8 cellular contexts compared by ENCODE assay signal in genomic region chr5:160008877-160009590, GRCh38. TPM values are rescaled to one million over a fixed set of nuclear protein-coding genes. Genes with fewer than 3 reads are reported as not detected.
A peak's percentile ranks its signal among the peaks of the same experiment; 100 is the strongest.
DNase-seq lines count a peak whose midpoint lies in the region; ATAC-seq and TF ChIP-seq lines count a peak whose summit lies in the region.

TSS of gene TTC1 (plus strand) at chr5:160009139. CDS start at chr5:160010529, 1,390 bp downstream.

- TF ChIP-seq CTCF in mucosa of descending colon (IDR thresholded peaks at IDR 0.05), result no peak

- H3K27ac Mint-ChIP-seq in IgD-negative memory B cell, result peak within 1 kb of the TSS; percentile 64 to 98 (median 96)

- peak within 1 kb of the TSS; percentile 52 for H3K4me3 ChIP-seq in mucosa of descending colon

- ATAC-seq in GM21529 (IDR thresholded peaks at IDR 0.05; ENCODE audit: unreplicated experiment) (peak; percentile 100), mucosa of descending colon (peak; percentile 98)

- peak; percentile 98 for DNase-seq in DMS114 treated with DMSO at 0.1 percent for 48 hours (lab: John Stamatoyannopoulos, UW; ENCODE audit: unreplicated experiment)
- DNase-seq in OCI-M2 (lab: John Stamatoyannopoulos, UW; ENCODE audit: unreplicated experiment), result peak; percentile 70
- peak; percentile 92 for DNase-seq in activated T-cell treated with anti-CD3 and anti-CD28 coated beads for 4 hours
- DNase-seq in epithelial cell of prostate (ENCODE audit: low read depth, low spot score), result peak; percentile 98
- peak; percentile 86 to 99 (median 88) for DNase-seq in mucosa of descending colon
- peak; percentile 77 for DNase-seq in stimulated activated CD8-positive, alpha-beta memory T cell treated with anti-CD3 and anti-CD28 coated beads, Interleukin-4, amount 100 ng/mL, for 24 hours (ENCODE audit: low read depth)

- H3K27ac ChIP-seq in epithelial cell of prostate, result peak within 1 kb of the TSS; percentile 82

- peaks cover 10 to 24% (median 20%) of the 10 kb centered on the region in 3 donors for H3K4me1 Mint-ChIP-seq in IgD-negative memory B cell

- H3K4me1 ChIP-seq in mucosa of descending colon (ENCODE audit: low read depth), result peaks cover 26% of the 10 kb centered on the region

- no peaks in the 10 kb centered on the region for H3K36me3 ChIP-seq in mucosa of descending colon (ENCODE audit: low read depth)

- H3K27me3 Mint-ChIP-seq in IgD-negative memory B cell, result no peaks in the 10 kb centered on the region

- intact Hi-C loops in mucosa of descending colon (cut with DNase I, micrococcal nuclease), result no loop called here

- H3K36me3 Mint-ChIP-seq in IgD-negative memory B cell, result no peaks in the 10 kb centered on the region

- H3K4me3 Mint-ChIP-seq in IgD-negative memory B cell, result peak within 1 kb of the TSS; percentile 86 to 98 (median 98)

- H3K9me3 Mint-ChIP-seq in IgD-negative memory B cell, result no peaks in the 10 kb centered on the region

- H3K9me3 ChIP-seq in mucosa of descending colon, result no peaks in the 10 kb centered on the region

RNA-seq across cellular contexts. Expression of gene TTC1, which starts in this region (rescaled TPM):
- polyA plus RNA-seq in IgD-negative memory B cell, result 80.0 TPM
- 10 to 100 TPM; 42.6 to 54.7 (median 46.6) TPM for total RNA-seq in mucosa of descending colon

Comparison
In these comparisons a context has a peak if more than half of its experiments do, and no peak if none do; other contexts are left out.
1. Peak in every context shown above with its lines: DNase-seq, ATAC-seq, H3K4me3 ChIP-seq and H3K27ac ChIP-seq.